ENCODE assay signal across 11 cellular contexts in genomic region chr5:149422429-149423286, GRCh38. TPM values are rescaled to one million over a fixed set of nuclear protein-coding genes. Genes with fewer than 3 reads are reported as not detected.
A peak's percentile ranks its signal among the peaks of the same experiment; 100 is the strongest.
DNase-seq lines count a peak whose midpoint lies in the region; ATAC-seq, FAIRE-seq and TF ChIP-seq lines count a peak whose summit lies in the region.
"Had no signal": no experiment of that assay in that cellular context is flagged by ENCODE, and none has a peak within 500 bp of the region (broad histone marks: within the 10 kb centered on the region; RNA-seq: fewer than 3 reads in every experiment).

No MANE protein-coding gene starts in this region.

- H3K9me3 ChIP-seq in A549 (no peaks in the 10 kb centered on the region), muscle layer of duodenum (ENCODE audit: control insufficient read depth in 1 of 2, low read length in 2 of 2) (no peaks in the 10 kb centered on the region)

- TF ChIP-seq EP300 in A549 (IDR thresholded peaks at IDR 0.05): no peak

- CTCF ChIA-PET in A549 (lab: Yijun Ruan, JAX): interaction anchor here (0.6 to 52.1 kb wide), 5 partner anchors 8 to 139 kb away, joined by 3 to 1709 read pairs (median 9); partner anchors contain the start of genes IL17B and PCYOX1L

- H3K4me2 ChIP-seq in A549: peak overlapping the region; percentile 8; the same call in 1 of the 3 replicates

- H3K4me3 ChIP-seq in A549 (no peak overlapping the region), muscle layer of duodenum (ENCODE audit: low read depth in 1 of 2, low read length in 2 of 2) (peak overlapping the region in 1 of 2 donors; percentile 20)
- H3K4me3 ChIP-seq: SK-N-MC had no signal

- no peak for TF ChIP-seq CTCF in A549 (IDR thresholded peaks at IDR 0.05)

- peaks cover 34 to 61% of the 10 kb centered on the region in 2 donors for H3K36me3 ChIP-seq in muscle layer of duodenum (ENCODE audit: control insufficient read depth in 1 of 2, insufficient read depth in 2 of 2, low read length in 2 of 2)

- no peaks in the 10 kb centered on the region for H3K27me3 ChIP-seq in muscle layer of duodenum (ENCODE audit: low read depth, low read length)

- peaks cover 18% of the 10 kb centered on the region for H3K4me1 ChIP-seq in A549
- H3K4me1 ChIP-seq in muscle layer of duodenum (ENCODE audit: control insufficient read depth in 1 of 2, insufficient read depth in 2 of 2, low read length in 2 of 2): peaks cover 0 to 71% of the 10 kb centered on the region in 2 donors

- DNase-seq in A549 (ENCODE audit: low read depth in 1 of 2, low spot score in 1 of 2) (no peak), NCI-H1930 (lab: John Stamatoyannopoulos, UW) (no peak), erythroblast (lab: John Stamatoyannopoulos, UW) (no peak)
- DNase-seq: effector memory CD4-positive, alpha-beta T cell had no signal

- no peak for FAIRE-seq in A549 (lab: Jason Lieb, UNC)

- POLR2A ChIA-PET in A549 (lab: Yijun Ruan, JAX): interaction anchor here (0.5 to 0.6 kb wide), 3 partner anchors 18 to 248 kb away, joined by 3 read pairs; no protein-coding TSS in a partner anchor

- TF ChIP-seq POLR2A in A549 (IDR thresholded peaks at IDR 0.05; ENCODE audit: low read length) (no peak), erythroblast (IDR thresholded peaks at IDR 0.05; ENCODE audit: low read length) (no peak)

- 69% methylated on average over 17 of the region's 22 CpGs for WGBS in A549 (ENCODE audit: missing lambda C conversion rate)

- H3K27ac ChIP-seq in A549: peak overlapping the region; percentile 17 to 65; a peak in 4 of 6 replicates
- peak overlapping the region; percentile 82 for H3K27ac ChIP-seq in muscle layer of duodenum (ENCODE audit: low read length)
- H3K27ac ChIP-seq: SK-N-MC had no signal

- ATAC-seq in A549: peak; percentile 24 to 61; a peak in 3 of 6 replicates
- ATAC-seq in esophagus mucosa: peak; percentile 20
- no peak for ATAC-seq in HG03342 (IDR thresholded peaks at IDR 0.05; ENCODE audit: unreplicated experiment)
- no peak for ATAC-seq in GM21528 (IDR thresholded peaks at IDR 0.05; ENCODE audit: low FRiP score, unreplicated experiment)

- no peak for TF ChIP-seq RAD21 in A549 (conservative IDR thresholded peaks at IDR 0.05 in 1 of 2, IDR thresholded peaks at IDR 0.05 in 1 of 2)

TF ChIP-seq in A549, 52 proteins besides CTCF, POLR2A, EP300 and RAD21:
- TF ChIP-seq FOSL2 (IDR thresholded peaks at IDR 0.05) (no peak), FOSL2 (CRISPR knock-in tag; IDR thresholded peaks at IDR 0.05) (no peak), REST (IDR thresholded peaks at IDR 0.05) (no peak), E2F6 (IDR thresholded peaks at IDR 0.05; ENCODE audit: borderline replicate concordance, low read depth) (no peak), ESRRA (IDR thresholded peaks at IDR 0.05; ENCODE audit: borderline replicate concordance, low read length) (no peak)

TF ChIP-seq in PFSK-1, 5 proteins besides CTCF, POLR2A, EP300 and RAD21:
- TF ChIP-seq POLR2AphosphoS5 (IDR thresholded peaks at IDR 0.05; ENCODE audit: low read depth, low read length) (peak; percentile 44; the same call in 1 of the 2 replicates), FOXP2 (optimal IDR thresholded peaks at IDR 0.05; ENCODE audit: borderline replicate concordance, extremely low read depth, extremely low read length, insufficient read depth) (peak; percentile 82), REST (IDR thresholded peaks at IDR 0.05; ENCODE audit: insufficient read depth in 1 of 2, low read depth in 2 of 2, low read length in 2 of 2) (no peak), SIN3A (IDR thresholded peaks at IDR 0.05; ENCODE audit: borderline replicate concordance, insufficient read depth, low read length) (no peak)

RNA-seq across cellular contexts. Expression of gene IL17B, which starts 43.6 kb away (rescaled TPM):
- 0.23 and 0.30 TPM in 2 replicates for polyA plus RNA-seq in A549 (2011; rRNA removed)
- 0.33 and 0.34 TPM in 2 replicates for polyA plus RNA-seq in A549 (2012; cell fraction: cytosol; rRNA removed)
- polyA plus RNA-seq in A549 (2012; cell fraction: nucleus; rRNA removed): 0.28 and 0.49 TPM in 2 replicates
- not detected in 3 replicates for polyA plus RNA-seq in A549 (2017; fragmentation: RNase III; extraction: RNeasy Plus Mini Kit Qiagen cat#74134 plus additional on column Dnase treatment)
- not detected in 2 replicates for polyA minus RNA-seq in A549 (2011; rRNA and poly(A)+ RNA removed)
- 0.54 TPM for polyA plus RNA-seq in PFSK-1 (2012; ENCODE audit: insufficient read length, low read depth)
- total RNA-seq in esophagus mucosa: 0.28 TPM
- total RNA-seq: CD4-positive, CD25-positive, alpha-beta regulatory T cell had no signal
- polyA plus RNA-seq: CD4-positive, CD25-positive, alpha-beta regulatory T cell had no signal

Comparison
In these comparisons a context has a peak if more than half of its experiments do, and no peak if none do; other contexts are left out.
1. ATAC-seq: peak in A549 (2 of 2) and esophagus mucosa (single experiment); none in HG03342 (single experiment) and GM21528 (single experiment).